Comparison of ENCODE assay signal across 12 cellular contexts in the genomic region with DNA sequence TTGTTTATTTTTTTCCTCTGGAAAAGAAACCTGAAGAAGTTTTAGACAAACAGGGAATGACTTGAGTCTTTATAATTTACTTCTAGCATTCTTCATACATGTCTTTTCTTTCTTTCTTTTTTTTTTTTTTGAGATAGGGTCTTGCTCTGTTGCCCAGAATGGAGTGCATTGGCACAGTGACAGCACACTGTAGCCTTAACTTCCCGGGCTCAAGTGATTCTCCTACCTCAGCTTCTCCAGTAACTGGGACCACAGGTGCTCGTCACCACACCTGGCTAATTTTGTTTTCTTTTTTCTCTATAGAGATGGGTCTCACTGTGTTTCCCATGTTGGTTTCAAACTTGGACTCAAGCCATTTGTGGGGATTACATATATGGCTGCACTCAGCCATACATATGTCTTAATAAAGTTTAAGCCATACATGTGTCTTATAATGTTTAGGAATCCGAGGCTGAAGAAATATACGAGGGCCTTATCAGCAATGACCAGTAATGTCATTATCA.
DNase-seq lines count a peak whose midpoint lies in the region; ATAC-seq and TF ChIP-seq lines count a peak whose summit lies in the region.
"Had no signal": no experiment of that assay in that cellular context is flagged by ENCODE, and none has a peak within 500 bp of the region (broad histone marks: within the 10 kb centered on the region; RNA-seq: fewer than 3 reads in every experiment).

No MANE protein-coding gene starts in this region.

- CTCF ChIA-PET in WTC11 (lab: Charles Lee) = interaction anchor here (1.9 kb wide), 1 partner anchor 318 kb away, joined by 7 read pairs; no protein-coding TSS in a partner anchor
- CTCF ChIA-PET in RWPE1 (lab: Yijun Ruan, JAX) = no interaction called here

- peaks cover 16% of the 10 kb centered on the region for H3K79me1 ChIP-seq in mesenchymal stem cell (replicated peaks; ENCODE audit: low read length, poor library complexity, severe bottlenecking)

- H3K9me3 Mint-ChIP-seq in WTC11 (no peaks in the 10 kb centered on the region), type B pancreatic cell (no peaks in the 10 kb centered on the region)
- H3K9me3 Mint-ChIP-seq: activated T-helper 1 cell treated with anti-CD3 and anti-CD28 coated beads, Interleukin-12 subunit alpha, Interleukin-12 subunit beta, Interleukin-2, Interleukin-4 antibody, amounts not matched to agents 30 ng/mL and 10 ng/mL and 1 ng/mL, durations not matched to agents 14 hours and 24 hours and 36 hours; nephron had no signal

- H3K27me3 Mint-ChIP-seq in WTC11 (ENCODE audit: low read depth) (no peaks in the 10 kb centered on the region), type B pancreatic cell (no peaks in the 10 kb centered on the region)

- H3K27ac ChIP-seq in left ventricle myocardium inferior (replicated peaks) (peak overlapping the region; percentile 80), mesenchymal stem cell (ENCODE audit: low read length, poor library complexity, severe bottlenecking) (peak overlapping the region; percentile 77), RWPE1 (no peak overlapping the region)

- H3K36me3 ChIP-seq in left ventricle myocardium inferior (no peaks in the 10 kb centered on the region), mesenchymal stem cell (ENCODE audit: control insufficient read depth in 1 of 2, insufficient read depth in 2 of 2, low read depth in 1 of 2, low read length in 2 of 2) (no peaks in the 10 kb centered on the region)
- H3K36me3 ChIP-seq: left lung, upper lobe of left lung had no signal

- H4K91ac ChIP-seq in mesenchymal stem cell (ENCODE audit: low read length) = no peak overlapping the region

- H3K18ac ChIP-seq in mesenchymal stem cell (ENCODE audit: low read depth in 1 of 2, low read length in 2 of 2) = no peak overlapping the region

- no peaks in the 10 kb centered on the region for H3K27me3 ChIP-seq in left ventricle myocardium inferior (ENCODE audit: low read depth)
- H3K27me3 ChIP-seq in mesenchymal stem cell (ENCODE audit: control insufficient read depth in 1 of 2, insufficient read depth in 1 of 2, low read length in 2 of 2) = no peaks in the 10 kb centered on the region
- H3K27me3 ChIP-seq: left lung, upper lobe of left lung had no signal

- H2AK5ac ChIP-seq in mesenchymal stem cell (ENCODE audit: low read length, severe bottlenecking) = peak overlapping the region; percentile 94

- DNase-seq in left ventricle myocardium inferior = no peak
- DNase-seq in Right ventricle myocardium inferior (ENCODE audit: missing footprints) = no peak
- DNase-seq in WTC11 (ENCODE audit: low spot score) = no peak
- DNase-seq in mesenchymal stem cell = peak; percentile 45
- DNase-seq in type B pancreatic cell (ENCODE audit: extremely low spot score, unreplicated experiment) = no peak
- no peak for DNase-seq in RWPE1 (ENCODE audit: low spot score)
- no peak for DNase-seq in retina
- DNase-seq in inferior parietal cortex (ENCODE audit: extremely low spot score) = no peak

- H3K14ac ChIP-seq in mesenchymal stem cell (ENCODE audit: low read length in 2 of 2) = no peak overlapping the region

- H3K27ac Mint-ChIP-seq in WTC11 (peak overlapping the region; percentile 26; the same call in 1 of the 2 replicates), type B pancreatic cell (peak overlapping the region; percentile 76)
- H3K27ac Mint-ChIP-seq: activated T-helper 1 cell treated with anti-CD3 and anti-CD28 coated beads, Interleukin-12 subunit alpha, Interleukin-12 subunit beta, Interleukin-2, Interleukin-4 antibody, amounts not matched to agents 30 ng/mL and 10 ng/mL and 1 ng/mL, durations not matched to agents 14 hours and 24 hours and 36 hours had no signal

- peak overlapping the region; percentile 23 for H3K4me3 ChIP-seq in left ventricle myocardium inferior
- no peak overlapping the region for H3K4me3 ChIP-seq in mesenchymal stem cell (ENCODE audit: insufficient read depth in 1 of 2, low read depth in 1 of 2, low read length in 2 of 2)
- H3K4me3 ChIP-seq: left lung had no signal

- H2BK120ac ChIP-seq in mesenchymal stem cell (ENCODE audit: low read depth, low read length) = no peak overlapping the region

- H2BK5ac ChIP-seq in mesenchymal stem cell (ENCODE audit: low read depth, low read length, poor library complexity, severe bottlenecking) = no peak overlapping the region

- TF ChIP-seq CTCF in left ventricle myocardium inferior (IDR thresholded peaks at IDR 0.05; ENCODE audit: borderline replicate concordance) (no peak), WTC11 (IDR thresholded peaks at IDR 0.05) (no peak), type B pancreatic cell (conservative IDR thresholded peaks at IDR 0.05) (no peak), RWPE1 (conservative IDR thresholded peaks at IDR 0.05; ENCODE audit: low read depth) (no peak)

- intact Hi-C loops in left ventricle myocardium inferior (cut with micrococcal nuclease) (loop anchor here (10.0 kb wide), 1 partner anchor 320 kb away; no protein-coding TSS in a partner anchor), Right ventricle myocardium inferior (cut with DNase I) (loop anchor here (2.0 to 10.0 kb wide), 5 partner anchors 28 to 442 kb away; no protein-coding TSS in a partner anchor)

- no peak overlapping the region for H4K8ac ChIP-seq in mesenchymal stem cell (ENCODE audit: low read length)

- POLR2A ChIA-PET in WTC11 (lab: Charles Lee) = no interaction called here
- POLR2A ChIA-PET in RWPE1 (lab: Yijun Ruan, JAX; ENCODE audit: low non-redundant PET) = no interaction called here

- WGBS in mesenchymal stem cell = 16% methylated on average over 2 of the region's 4 CpGs

- no peak overlapping the region for H3K23ac ChIP-seq in mesenchymal stem cell (ENCODE audit: low read length in 2 of 2)

- H3K4me2 ChIP-seq in mesenchymal stem cell (ENCODE audit: low read length, poor library complexity, severe bottlenecking) = no peak overlapping the region

- H2BK15ac ChIP-seq in mesenchymal stem cell (ENCODE audit: low read depth, poor library complexity, severe bottlenecking) = no peak overlapping the region

- H2BK12ac ChIP-seq in mesenchymal stem cell (ENCODE audit: low read length in 2 of 2) = no peak overlapping the region

- H3K9me3 ChIP-seq in left ventricle myocardium inferior (replicated peaks) = no peaks in the 10 kb centered on the region
- H3K9me3 ChIP-seq in mesenchymal stem cell (ENCODE audit: control insufficient read depth, low read length) = no peaks in the 10 kb centered on the region
- H3K9me3 ChIP-seq: left lung, upper lobe of left lung had no signal

- H3K4me3 Mint-ChIP-seq in WTC11 = no peak overlapping the region
- H3K4me3 Mint-ChIP-seq in type B pancreatic cell = no peak overlapping the region
- H3K4me3 Mint-ChIP-seq: activated T-helper 1 cell treated with anti-CD3 and anti-CD28 coated beads, Interleukin-12 subunit alpha, Interleukin-12 subunit beta, Interleukin-2, Interleukin-4 antibody, amounts not matched to agents 30 ng/mL and 10 ng/mL and 1 ng/mL, durations not matched to agents 14 hours and 24 hours and 36 hours had no signal

- H3K4me1 ChIP-seq in left ventricle myocardium inferior (peaks cover 100% of the 10 kb centered on the region), mesenchymal stem cell (ENCODE audit: control insufficient read depth, insufficient read depth, low read depth, low read length) (peaks cover 9% of the 10 kb centered on the region)

- H2AFZ ChIP-seq in mesenchymal stem cell (ENCODE audit: low read depth, low read length) = no peak overlapping the region

- H3K9ac ChIP-seq in mesenchymal stem cell (ENCODE audit: low read length) = peak overlapping the region; percentile 66

- H3K36me3 Mint-ChIP-seq in WTC11 (no peaks in the 10 kb centered on the region), type B pancreatic cell (peaks cover 9% of the 10 kb centered on the region)

- no peak for ATAC-seq in Right ventricle myocardium inferior
- ATAC-seq in WTC11 = no peak

- no peak overlapping the region for H3K4ac ChIP-seq in mesenchymal stem cell (ENCODE audit: low read depth in 1 of 2, low read length in 2 of 2)

- H3K4me1 Mint-ChIP-seq in WTC11 = peaks cover 74% of the 10 kb centered on the region
- H3K4me1 Mint-ChIP-seq in type B pancreatic cell (ENCODE audit: unreplicated experiment) = peaks cover 49% of the 10 kb centered on the region

TF ChIP-seq in WTC11, 78 proteins besides CTCF, POLR2A, EP300 and RAD21:
- TF ChIP-seq TEAD4 (CRISPR knock-in tag; IDR thresholded peaks at IDR 0.05) = no peak
- no peak for TF ChIP-seq CBFB (CRISPR knock-in tag; IDR thresholded peaks at IDR 0.05; ENCODE audit: low read depth)
- TF ChIP-seq ZNF121 (CRISPR knock-in tag; IDR thresholded peaks at IDR 0.05) = peak; percentile 85
- TF ChIP-seq GABPB1 (CRISPR knock-in tag; IDR thresholded peaks at IDR 0.05) = no peak
TF ChIP-seq in WTC11: peak in this region for 1.
